ENCODE assay signal across 8 cellular contexts in the genomic region with DNA sequence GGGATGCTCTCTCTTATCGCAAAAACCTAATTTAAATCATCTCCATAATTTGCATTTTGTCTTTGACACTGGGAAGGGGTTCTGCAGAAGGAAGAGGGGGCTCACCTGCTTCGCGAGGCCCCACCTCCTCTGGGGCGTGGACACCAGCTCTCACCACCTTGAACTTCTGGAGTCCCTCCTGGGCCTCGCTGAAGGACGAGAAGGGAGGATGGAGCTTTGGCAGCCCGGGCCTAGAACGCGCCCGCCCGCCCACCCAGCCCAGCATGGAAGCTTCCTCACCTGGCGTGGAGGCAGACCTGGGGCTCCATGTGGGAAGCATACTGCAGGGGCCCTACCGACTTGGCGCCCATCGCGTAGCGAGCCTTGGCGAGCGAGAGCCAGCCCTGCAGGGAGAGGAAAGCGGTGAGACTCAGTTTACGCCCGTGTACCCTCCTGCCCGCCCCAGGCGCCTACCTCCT. TPM values are rescaled to one million over a fixed set of nuclear protein-coding genes. Genes with fewer than 3 reads are reported as not detected.
DNase-seq lines count a peak whose midpoint lies in the region; ATAC-seq and TF ChIP-seq lines count a peak whose summit lies in the region.

No MANE protein-coding gene starts in this region.

- TF ChIP-seq CTCF in activated CD8-positive, alpha-beta T cell treated with anti-CD3 and anti-CD28 coated beads for 36 hours (IDR thresholded peaks at IDR 0.05), result no peak
- TF ChIP-seq CTCF in right atrium auricular region (IDR thresholded peaks at IDR 0.05), result no peak
- no peak for TF ChIP-seq CTCF in GM13977 (IDR thresholded peaks at IDR 0.05; ENCODE audit: extremely low read depth, insufficient read depth, missing control alignments)

- in situ Hi-C loops in GM13977 (cut with MboI; ENCODE audit: low pct_unique_long_range_greater_than_20kb, low sequenced_read_pairs, unreplicated experiment), result no loop called here

- no peak for ATAC-seq in activated CD4-positive, alpha-beta T cell treated with anti-CD3 and anti-CD28 coated beads for 36 hours
- peak; percentile 2 for ATAC-seq in HG03378 (IDR thresholded peaks at IDR 0.05; ENCODE audit: unreplicated experiment)
- no peak for ATAC-seq in activated CD8-positive, alpha-beta T cell treated with anti-CD3 and anti-CD28 coated beads for 36 hours

- H3K4me1 Mint-ChIP-seq in activated CD4-positive, alpha-beta T cell treated with anti-CD3 and anti-CD28 coated beads for 36 hours, result peaks cover 31% of the 10 kb centered on the region
- H3K4me1 Mint-ChIP-seq in activated CD8-positive, alpha-beta T cell treated with anti-CD3 and anti-CD28 coated beads for 36 hours (ENCODE audit: low read depth), result peaks cover 28% of the 10 kb centered on the region

- peak; percentile 52 for DNase-seq in activated CD4-positive, alpha-beta T cell treated with anti-CD3 and anti-CD28 coated beads for 36 hours
- no peak for DNase-seq in activated CD4-positive, alpha-beta T cell treated with anti-CD3 and anti-CD28 coated beads for 4 hours
- DNase-seq in activated CD8-positive, alpha-beta T cell treated with anti-CD3 and anti-CD28 coated beads for 36 hours, result peak; percentile 32
- no peak for DNase-seq in right atrium auricular region (ENCODE audit: low spot score)
- no peak for DNase-seq in GM13977 (ENCODE audit: low spot score)
- no peak for DNase-seq in activated CD8-positive, alpha-beta memory T cell treated with anti-CD3 and anti-CD28 coated beads, Interleukin-2, amount 50 U/mL, for 4 hours

- POLR2A ChIA-PET in activated CD4-positive, alpha-beta T cell treated with anti-CD3 and anti-CD28 coated beads for 36 hours (lab: Charles Lee), result interaction anchor here (0.7 to 2.4 kb wide), 3 partner anchors 8 to 160 kb away, joined by 3 to 7 read pairs (median 4); partner anchors contain the start of gene SMPD4
- POLR2A ChIA-PET in activated CD8-positive, alpha-beta T cell treated with anti-CD3 and anti-CD28 coated beads for 36 hours (lab: Charles Lee), result interaction anchor here (1.2 to 4.7 kb wide), 11 partner anchors 8 to 162 kb away, joined by 3 to 65 read pairs (median 8); partner anchors contain the start of genes MZT2B, PTPN18 and SMPD4

- H3K9me3 Mint-ChIP-seq in activated CD4-positive, alpha-beta T cell treated with anti-CD3 and anti-CD28 coated beads for 36 hours (ENCODE audit: low read depth), result no peaks in the 10 kb centered on the region
- H3K9me3 Mint-ChIP-seq in activated CD8-positive, alpha-beta T cell treated with anti-CD3 and anti-CD28 coated beads for 36 hours, result no peaks in the 10 kb centered on the region

- H3K4me3 ChIP-seq in right atrium auricular region (peak overlapping the region; percentile 50 to 75), skin epidermis (peak overlapping the region; percentile 72 to 87 (median 77))

- peaks cover 0 to 21% of the 10 kb centered on the region in 2 donors for H3K4me1 ChIP-seq in right atrium auricular region

- no peaks in the 10 kb centered on the region for H3K27me3 Mint-ChIP-seq in activated CD4-positive, alpha-beta T cell treated with anti-CD3 and anti-CD28 coated beads for 36 hours
- H3K27me3 Mint-ChIP-seq in activated CD8-positive, alpha-beta T cell treated with anti-CD3 and anti-CD28 coated beads for 36 hours, result no peaks in the 10 kb centered on the region

- H3K27ac Mint-ChIP-seq in activated CD4-positive, alpha-beta T cell treated with anti-CD3 and anti-CD28 coated beads for 36 hours, result peak overlapping the region; percentile 100
- peak overlapping the region; percentile 99 for H3K27ac Mint-ChIP-seq in activated CD8-positive, alpha-beta T cell treated with anti-CD3 and anti-CD28 coated beads for 36 hours

- no peaks in the 10 kb centered on the region for H3K27me3 ChIP-seq in right atrium auricular region

- H3K4me3 Mint-ChIP-seq in activated CD4-positive, alpha-beta T cell treated with anti-CD3 and anti-CD28 coated beads for 36 hours, result peak overlapping the region; percentile 98
- H3K4me3 Mint-ChIP-seq in activated CD8-positive, alpha-beta T cell treated with anti-CD3 and anti-CD28 coated beads for 36 hours, result peak overlapping the region; percentile 98

- H3K36me3 Mint-ChIP-seq in activated CD4-positive, alpha-beta T cell treated with anti-CD3 and anti-CD28 coated beads for 36 hours (ENCODE audit: low read depth), result peaks cover 51% of the 10 kb centered on the region
- H3K36me3 Mint-ChIP-seq in activated CD8-positive, alpha-beta T cell treated with anti-CD3 and anti-CD28 coated beads for 36 hours (ENCODE audit: low read depth), result peaks cover 34% of the 10 kb centered on the region

- intact Hi-C loops in activated CD4-positive, alpha-beta T cell treated with anti-CD3 and anti-CD28 coated beads for 36 hours (cut with DNase I, micrococcal nuclease), result loop anchor here (1.0 to 10.0 kb wide), 11 partner anchors 14 to 1151 kb away; partner anchors contain the start of genes MZT2A (in 2 of the 2), FAM168B (in 1 of the 2), GPR148 (in 1 of the 2) and PTPN18 (in 1 of the 2)
- intact Hi-C loops in activated CD8-positive, alpha-beta T cell treated with anti-CD3 and anti-CD28 coated beads for 36 hours (cut with micrococcal nuclease), result no loop called here

- no peaks in the 10 kb centered on the region for H3K9me3 ChIP-seq in right atrium auricular region

- CTCF ChIA-PET in activated CD4-positive, alpha-beta T cell treated with anti-CD3 and anti-CD28 coated beads for 36 hours (lab: Charles Lee), result interaction anchor here (0.6 to 3.4 kb wide), 9 partner anchors 9 to 1850 kb away, joined by 3 to 40 read pairs (median 4); partner anchors contain the start of genes MZT2B and SMPD4
- CTCF ChIA-PET in activated CD8-positive, alpha-beta T cell treated with anti-CD3 and anti-CD28 coated beads for 36 hours (lab: Charles Lee), result interaction anchor here (0.9 to 3.7 kb wide), 6 partner anchors 9 to 160 kb away, joined by 3 to 34 read pairs (median 10); partner anchors contain the start of genes MZT2B and SMPD4

- peaks cover 33% of the 10 kb centered on the region for H3K36me3 ChIP-seq in right atrium auricular region

- H3K27ac ChIP-seq in right atrium auricular region, result peak overlapping the region; percentile 91
- H3K27ac ChIP-seq in skin epidermis, result peak overlapping the region; percentile 54 to 96 (median 89)

RNA-seq across cellular contexts. Expression of gene IMP4, which starts 1.1 kb away (rescaled TPM):
- total RNA-seq in activated CD4-positive, alpha-beta T cell treated with anti-CD3 and anti-CD28 coated beads for 36 hours, result 100 to 1,000 TPM; 148 to 169 TPM
- 100 to 1,000 TPM; 160 to 163 TPM for total RNA-seq in activated CD8-positive, alpha-beta T cell treated with anti-CD3 and anti-CD28 coated beads for 36 hours
- 10 to 100 TPM; 66.6 to 86.9 TPM for total RNA-seq in right atrium auricular region

RNA-seq across cellular contexts. Expression of gene PTPN18, which starts 14.3 kb away (rescaled TPM):
- total RNA-seq in activated CD4-positive, alpha-beta T cell treated with anti-CD3 and anti-CD28 coated beads for 36 hours, result 10 to 100 TPM; 41.6 to 49.3 TPM
- 10 to 100 TPM; 32.9 to 35.4 TPM for total RNA-seq in activated CD8-positive, alpha-beta T cell treated with anti-CD3 and anti-CD28 coated beads for 36 hours
- total RNA-seq in right atrium auricular region, result 10 to 100 TPM; 13.3 to 20.8 TPM

Comparison
In these comparisons a context has a peak if more than half of its experiments do, and no peak if none do; other contexts are left out.
1. DNase-seq: peak in activated CD4-positive, alpha-beta T cell treated with anti-CD3 and anti-CD28 coated beads for 36 hours (single experiment) and activated CD8-positive, alpha-beta T cell treated with anti-CD3 and anti-CD28 coated beads for 36 hours (single experiment); none in activated CD4-positive, alpha-beta T cell treated with anti-CD3 and anti-CD28 coated beads for 4 hours (0 of 2), right atrium auricular region (single experiment), GM13977 (single experiment) and activated CD8-positive, alpha-beta memory T cell treated with anti-CD3 and anti-CD28 coated beads, Interleukin-2, amount 50 U/mL, for 4 hours (single experiment).